Comparison of ENCODE assay signal across 16 cellular contexts in genomic region chr21:32929633-32930038, GRCh38.
DNase-seq lines count a peak whose midpoint lies in the region; ATAC-seq and TF ChIP-seq lines count a peak whose summit lies in the region.
"Had no signal": no experiment of that assay in that cellular context is flagged by ENCODE, and none has a peak within 500 bp of the region (broad histone marks: within the 10 kb centered on the region; RNA-seq: fewer than 3 reads in every experiment).

No MANE protein-coding gene starts in this region.

- peak overlapping the region; percentile 20 for H3K27ac Mint-ChIP-seq in activated naive CD4-positive, alpha-beta T cell treated with anti-CD3 and anti-CD28 coated beads for 36 hours
- no peak overlapping the region for H3K27ac Mint-ChIP-seq in stimulated activated naive B cell treated with anti-CD40 and anti-IgM and Interleukin-4, amounts not matched to agents 10 μg/mL and 1 μg/mL and 100 μg/mL, for 72 hours
- no peak overlapping the region for H3K27ac Mint-ChIP-seq in chondrocyte (ENCODE audit: unreplicated experiment)
- H3K27ac Mint-ChIP-seq: activated B cell treated with CpG ODN at 0.5 μM for 24 hours had no signal

- peaks cover 16% of the 10 kb centered on the region for H3K9me3 Mint-ChIP-seq in activated naive CD4-positive, alpha-beta T cell treated with anti-CD3 and anti-CD28 coated beads for 36 hours
- peaks cover 7 to 8% of the 10 kb centered on the region in 2 donors for H3K9me3 Mint-ChIP-seq in stimulated activated naive B cell treated with anti-CD40 and anti-IgM and Interleukin-4, amounts not matched to agents 10 μg/mL and 1 μg/mL and 100 μg/mL, for 72 hours
- peaks cover 11% of the 10 kb centered on the region for H3K9me3 Mint-ChIP-seq in chondrocyte (ENCODE audit: low read depth)

- H3K4me2 ChIP-seq in osteoblast (ENCODE audit: insufficient read depth, low read length) = no peak overlapping the region

- no peak overlapping the region for H3K4me3 Mint-ChIP-seq in activated naive CD4-positive, alpha-beta T cell treated with anti-CD3 and anti-CD28 coated beads for 36 hours
- no peak overlapping the region for H3K4me3 Mint-ChIP-seq in stimulated activated naive B cell treated with anti-CD40 and anti-IgM and Interleukin-4, amounts not matched to agents 10 μg/mL and 1 μg/mL and 100 μg/mL, for 72 hours
- H3K4me3 Mint-ChIP-seq in chondrocyte (ENCODE audit: unreplicated experiment) = no peak overlapping the region
- H3K4me3 Mint-ChIP-seq: activated B cell treated with CpG ODN at 0.5 μM for 24 hours had no signal

- H3K9me3 ChIP-seq in osteoblast (ENCODE audit: low read depth, low read length) = no peaks in the 10 kb centered on the region

- no peak overlapping the region for H3K27ac ChIP-seq in osteoblast (ENCODE audit: low read depth, low read length)
- H3K27ac ChIP-seq: coronary artery had no signal

- H3K4me1 Mint-ChIP-seq in activated naive CD4-positive, alpha-beta T cell treated with anti-CD3 and anti-CD28 coated beads for 36 hours (ENCODE audit: low read depth) = peaks cover 36% of the 10 kb centered on the region
- H3K4me1 Mint-ChIP-seq in stimulated activated naive B cell treated with anti-CD40 and anti-IgM and Interleukin-4, amounts not matched to agents 10 μg/mL and 1 μg/mL and 100 μg/mL, for 72 hours = peaks cover 9 to 10% of the 10 kb centered on the region in 2 donors
- no peaks in the 10 kb centered on the region for H3K4me1 Mint-ChIP-seq in chondrocyte (ENCODE audit: low read depth)

- H3K36me3 ChIP-seq in osteoblast (ENCODE audit: insufficient read depth, low read length) = no peaks in the 10 kb centered on the region

- no peak for TF ChIP-seq CTCF in chondrocyte (IDR thresholded peaks at IDR 0.05)
- TF ChIP-seq CTCF in osteoblast (IDR thresholded peaks at IDR 0.05; ENCODE audit: extremely low read depth, low read depth, low read length) = no peak

- no peaks in the 10 kb centered on the region for H3K79me2 ChIP-seq in osteoblast (ENCODE audit: insufficient read depth, low read length)

- peaks cover 3% of the 10 kb centered on the region for H3K36me3 Mint-ChIP-seq in activated naive CD4-positive, alpha-beta T cell treated with anti-CD3 and anti-CD28 coated beads for 36 hours (ENCODE audit: low read depth)
- peaks cover 0 to 5% of the 10 kb centered on the region in 2 donors for H3K36me3 Mint-ChIP-seq in stimulated activated naive B cell treated with anti-CD40 and anti-IgM and Interleukin-4, amounts not matched to agents 10 μg/mL and 1 μg/mL and 100 μg/mL, for 72 hours
- H3K36me3 Mint-ChIP-seq in chondrocyte (ENCODE audit: low read depth) = peaks cover 2% of the 10 kb centered on the region

- CTCF ChIA-PET in activated naive CD4-positive, alpha-beta T cell treated with anti-CD3 and anti-CD28 coated beads for 36 hours (lab: Charles Lee) = interaction anchor here (0.6 to 1.1 kb wide), 3 partner anchors 11 to 476 kb away, joined by 3 to 4 read pairs (median 3); no protein-coding TSS in a partner anchor

- no peak overlapping the region for H3K4me3 ChIP-seq in osteoblast (ENCODE audit: insufficient read depth, low read length)
- H3K4me3 ChIP-seq: coronary artery had no signal

- H3K27me3 ChIP-seq in osteoblast (ENCODE audit: insufficient read depth, low read length) = peaks cover 10% of the 10 kb centered on the region

- peak; percentile 64 for ATAC-seq in GM21390 (IDR thresholded peaks at IDR 0.05; ENCODE audit: unreplicated experiment)
- peak; percentile 59 for ATAC-seq in HG03354 (IDR thresholded peaks at IDR 0.05; ENCODE audit: poor library complexity, severe bottlenecking, unreplicated experiment)
- peak; percentile 12 to 41 for ATAC-seq in stimulated activated naive B cell treated with anti-CD40 and anti-IgM and Interleukin-4, amounts not matched to agents 10 μg/mL and 1 μg/mL and 100 μg/mL, for 72 hours (replicated peaks)
- ATAC-seq in HG03469 (IDR thresholded peaks at IDR 0.05; ENCODE audit: unreplicated experiment) = no peak
- ATAC-seq: HepG2 had no signal

- no peaks in the 10 kb centered on the region for H3K4me1 ChIP-seq in osteoblast (ENCODE audit: insufficient read depth, low read length)

- H3K27me3 Mint-ChIP-seq in activated naive CD4-positive, alpha-beta T cell treated with anti-CD3 and anti-CD28 coated beads for 36 hours (ENCODE audit: low read depth) = no peaks in the 10 kb centered on the region
- peaks cover 5 to 11% of the 10 kb centered on the region in 2 donors for H3K27me3 Mint-ChIP-seq in stimulated activated naive B cell treated with anti-CD40 and anti-IgM and Interleukin-4, amounts not matched to agents 10 μg/mL and 1 μg/mL and 100 μg/mL, for 72 hours
- H3K27me3 Mint-ChIP-seq in chondrocyte (ENCODE audit: low read depth) = peaks cover 3% of the 10 kb centered on the region

- no peak overlapping the region for H2AFZ ChIP-seq in osteoblast (ENCODE audit: low read length)

- H4K20me1 ChIP-seq in osteoblast (ENCODE audit: insufficient read depth, low read length) = no peaks in the 10 kb centered on the region

- intact Hi-C loops in activated naive CD4-positive, alpha-beta T cell treated with anti-CD3 and anti-CD28 coated beads for 36 hours (cut with micrococcal nuclease) = loop anchor here (5.0 to 10.0 kb wide), 3 partner anchors 97 to 515 kb away; no protein-coding TSS in a partner anchor

- peak; percentile 22 for DNase-seq in activated naive CD4-positive, alpha-beta T cell treated with anti-CD3 and anti-CD28 coated beads for 36 hours
- no peak for DNase-seq in activated naive CD4-positive, alpha-beta T cell (lab: John Stamatoyannopoulos, UW)
- DNase-seq in stimulated activated naive B cell treated with anti-CD40 and anti-IgM and Interleukin-4, amounts not matched to agents 10 μg/mL and 1 μg/mL and 100 μg/mL, for 72 hours = no peak
- DNase-seq in chondrocyte (ENCODE audit: low spot score) (no peak), osteoblast (ENCODE audit: insufficient read length, low spot score, missing footprints) (no peak)
- DNase-seq: activated B cell treated with CpG ODN at 0.5 μM for 24 hours, DMS153, NCI-H1105, NCI-H524 treated with DMSO at 0.1 percent for 48 hours, SHP77, trophoblast cell had no signal
